Comparison of ENCODE assay signal across 11 cellular contexts in the genomic region with DNA sequence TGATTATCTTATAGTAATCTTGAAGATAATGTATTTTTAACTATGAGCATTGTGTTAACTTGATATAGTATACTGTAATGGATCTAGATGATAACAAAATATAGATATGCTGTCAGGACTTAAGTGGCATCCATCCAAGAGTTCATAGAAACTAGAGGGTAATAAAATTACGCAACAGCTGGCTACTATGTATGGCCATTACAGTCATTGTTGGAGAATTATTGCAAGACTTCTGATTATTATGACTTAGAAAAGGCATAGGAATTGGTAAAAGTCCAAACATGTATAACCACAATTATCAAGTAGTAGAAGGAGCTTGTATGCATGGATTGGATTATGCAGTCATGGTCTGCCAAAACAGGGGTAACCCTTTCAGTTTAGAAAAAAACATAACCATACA. TPM values are rescaled to one million over a fixed set of nuclear protein-coding genes. Genes with fewer than 3 reads are reported as not detected.
DNase-seq lines count a peak whose midpoint lies in the region; ATAC-seq, FAIRE-seq and TF ChIP-seq lines count a peak whose summit lies in the region.
"Had no signal": no experiment of that assay in that cellular context is flagged by ENCODE, and none has a peak within 500 bp of the region (broad histone marks: within the 10 kb centered on the region; RNA-seq: fewer than 3 reads in every experiment).

No MANE protein-coding gene starts in this region.

- FAIRE-seq in RCC 7860 (lab: Jason Lieb, UNC) = peak; percentile 11

- H3K4me1 ChIP-seq in Peyer's patch = peaks cover 0 to 30% (median 3%) of the 10 kb centered on the region in 4 donors

- no peaks in the 10 kb centered on the region for H3K27me3 ChIP-seq in Peyer's patch

- H3K4me1 Mint-ChIP-seq in activated naive CD4-positive, alpha-beta T cell treated with anti-CD3 and anti-CD28 coated beads for 36 hours (ENCODE audit: low read depth) = peaks cover 66% of the 10 kb centered on the region
- H3K4me1 Mint-ChIP-seq in stimulated activated effector memory CD8-positive, alpha-beta T cell treated with anti-CD3 and anti-CD28 coated beads, Interleukin-12 subunit alpha, Interleukin-12 subunit beta, amount 100 ng/mL, for 72 hours = peaks cover 46% of the 10 kb centered on the region

- no peaks in the 10 kb centered on the region for H3K9me3 ChIP-seq in Peyer's patch

- no peak for TF ChIP-seq POLR2A in Peyer's patch (IDR thresholded peaks at IDR 0.05)

- CTCF ChIA-PET in activated naive CD4-positive, alpha-beta T cell treated with anti-CD3 and anti-CD28 coated beads for 36 hours (lab: Charles Lee) = interaction anchor here (0.8 to 1.0 kb wide), 2 partner anchors 9 to 13 kb away, joined by 3 read pairs; no protein-coding TSS in a partner anchor

- no peaks in the 10 kb centered on the region for H3K9me3 Mint-ChIP-seq in activated naive CD4-positive, alpha-beta T cell treated with anti-CD3 and anti-CD28 coated beads for 36 hours
- no peaks in the 10 kb centered on the region for H3K9me3 Mint-ChIP-seq in stimulated activated effector memory CD8-positive, alpha-beta T cell treated with anti-CD3 and anti-CD28 coated beads, Interleukin-12 subunit alpha, Interleukin-12 subunit beta, amount 100 ng/mL, for 72 hours
- H3K9me3 Mint-ChIP-seq: dendritic cell treated with granulocyte-macrophage colony-stimulating factor and Interleukin-4, amounts not matched to agents 40 ng/mL and 50 ng/mL, for 4 days; WTC11 had no signal

- H3K27me3 Mint-ChIP-seq in activated naive CD4-positive, alpha-beta T cell treated with anti-CD3 and anti-CD28 coated beads for 36 hours (ENCODE audit: low read depth) = no peaks in the 10 kb centered on the region
- H3K27me3 Mint-ChIP-seq: dendritic cell treated with granulocyte-macrophage colony-stimulating factor and Interleukin-4, amounts not matched to agents 40 ng/mL and 50 ng/mL, for 4 days had no signal

- H3K36me3 ChIP-seq in Peyer's patch = peaks cover 0 to 28% (median 0%) of the 10 kb centered on the region in 3 donors

- no peak for ATAC-seq in stimulated activated effector memory CD8-positive, alpha-beta T cell treated with anti-CD3 and anti-CD28 coated beads, Interleukin-12 subunit alpha, Interleukin-12 subunit beta, amount 100 ng/mL, for 72 hours
- ATAC-seq: WTC11 had no signal

- peak overlapping the region; percentile 96 for H3K4me3 Mint-ChIP-seq in activated naive CD4-positive, alpha-beta T cell treated with anti-CD3 and anti-CD28 coated beads for 36 hours
- peak overlapping the region; percentile 98 for H3K4me3 Mint-ChIP-seq in stimulated activated effector memory CD8-positive, alpha-beta T cell treated with anti-CD3 and anti-CD28 coated beads, Interleukin-12 subunit alpha, Interleukin-12 subunit beta, amount 100 ng/mL, for 72 hours
- H3K4me3 Mint-ChIP-seq: dendritic cell treated with granulocyte-macrophage colony-stimulating factor and Interleukin-4, amounts not matched to agents 40 ng/mL and 50 ng/mL, for 4 days; WTC11 had no signal

- peaks cover 62% of the 10 kb centered on the region for H3K36me3 Mint-ChIP-seq in activated naive CD4-positive, alpha-beta T cell treated with anti-CD3 and anti-CD28 coated beads for 36 hours (ENCODE audit: low read depth)
- peaks cover 100% of the 10 kb centered on the region for H3K36me3 Mint-ChIP-seq in stimulated activated effector memory CD8-positive, alpha-beta T cell treated with anti-CD3 and anti-CD28 coated beads, Interleukin-12 subunit alpha, Interleukin-12 subunit beta, amount 100 ng/mL, for 72 hours

- H3K4me3 ChIP-seq in Peyer's patch = no peak overlapping the region

- intact Hi-C loops in activated naive CD4-positive, alpha-beta T cell treated with anti-CD3 and anti-CD28 coated beads for 36 hours (cut with micrococcal nuclease) = loop anchor here (2.0 kb wide), 1 partner anchor 14 kb away; no protein-coding TSS in a partner anchor

- peak overlapping the region; percentile 93 for H3K27ac Mint-ChIP-seq in activated naive CD4-positive, alpha-beta T cell treated with anti-CD3 and anti-CD28 coated beads for 36 hours
- H3K27ac Mint-ChIP-seq in stimulated activated effector memory CD8-positive, alpha-beta T cell treated with anti-CD3 and anti-CD28 coated beads, Interleukin-12 subunit alpha, Interleukin-12 subunit beta, amount 100 ng/mL, for 72 hours = peak overlapping the region; percentile 83

- TF ChIP-seq CTCF in Peyer's patch (IDR thresholded peaks at IDR 0.05) = no peak

- no peak for DNase-seq in activated naive CD4-positive, alpha-beta T cell treated with anti-CD3 and anti-CD28 coated beads for 36 hours
- DNase-seq in activated naive CD4-positive, alpha-beta T cell treated with Interleukin-2 at 50 U/mL for 16 hours = no peak
- DNase-seq in RCC 7860 (ENCODE audit: low spot score) = no peak
- peak; percentile 36 for DNase-seq in dermis blood vessel endothelial cell
- DNase-seq in stimulated activated effector memory CD8-positive, alpha-beta T cell treated with anti-CD3 and anti-CD28 coated beads, Interleukin-12 subunit alpha, Interleukin-12 subunit beta, amount 100 ng/mL, for 72 hours (ENCODE audit: low spot score in 2 of 2) = no peak
- no peak for DNase-seq in NCI-H146 treated with DMSO at 0.1 percent for 48 hours (lab: John Stamatoyannopoulos, UW; ENCODE audit: unreplicated experiment)
- DNase-seq in Peyer's patch = no peak
- no peak for DNase-seq in ecto neural progenitor cell (ENCODE audit: low spot score)
- DNase-seq: NCI-H2107 had no signal

- H3K27ac ChIP-seq in Peyer's patch = peak overlapping the region in 1 of 4 donors; percentile 5

RNA-seq across cellular contexts. Expression of a gene that starts 9.5 kb away (rescaled TPM):
- total RNA-seq in activated naive CD4-positive, alpha-beta T cell treated with anti-CD3 and anti-CD28 coated beads for 36 hours = 100 to 1,000 TPM; 307 to 323 TPM
- total RNA-seq in dermis blood vessel endothelial cell (92.8 and 149 TPM in 2 replicates), Peyer's patch (100 to 1,000 TPM; 118 to 297 (median 183) TPM)

RNA-seq across cellular contexts. Expression of a gene that starts 35.8 kb away (rescaled TPM):
- total RNA-seq in activated naive CD4-positive, alpha-beta T cell treated with anti-CD3 and anti-CD28 coated beads for 36 hours = 1 to 10 TPM; 2.8 to 2.9 TPM
- total RNA-seq in dermis blood vessel endothelial cell (1.6 and 3.2 TPM in 2 replicates), Peyer's patch (10 to 100 TPM in 1 of 4 donors, 1 to 10 TPM in 3; 3.0 to 15.7 (median 4.9) TPM)
